8 cellular contexts compared by ENCODE assay signal in the genomic region with DNA sequence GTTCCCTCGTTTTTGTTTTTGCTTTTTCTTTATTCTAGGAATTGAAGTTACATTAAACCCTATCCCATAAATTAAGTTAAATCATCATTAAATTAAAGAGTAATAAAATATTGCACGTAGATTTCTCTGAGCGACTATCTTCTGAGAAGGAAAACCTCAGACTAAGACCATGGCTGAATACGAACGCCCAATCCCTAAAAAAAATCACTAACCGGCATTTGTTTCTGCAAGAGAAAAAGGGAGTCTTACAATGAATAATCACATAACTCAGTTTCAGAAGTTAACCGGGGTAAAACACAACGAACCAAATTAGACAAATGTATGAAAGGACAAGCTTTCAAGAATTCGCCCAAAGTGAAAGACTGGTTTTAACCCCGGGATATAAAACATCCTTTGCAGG. TPM values are rescaled to one million over a fixed set of nuclear protein-coding genes. Genes with fewer than 3 reads are reported as not detected.
A peak's percentile ranks its signal among the peaks of the same experiment; 100 is the strongest.
DNase-seq lines count a peak whose midpoint lies in the region; ATAC-seq and TF ChIP-seq lines count a peak whose summit lies in the region.

No MANE protein-coding gene starts in this region.

- H3K27me3 Mint-ChIP-seq in endothelial cell (ENCODE audit: unreplicated experiment) = peaks cover 14% of the 10 kb centered on the region

- H3K9me3 Mint-ChIP-seq in endothelial cell (ENCODE audit: unreplicated experiment) = no peaks in the 10 kb centered on the region

- H3K27ac Mint-ChIP-seq in endothelial cell (ENCODE audit: unreplicated experiment) = peak overlapping the region; percentile 82

- peaks cover 18% of the 10 kb centered on the region for H3K4me1 Mint-ChIP-seq in endothelial cell (ENCODE audit: unreplicated experiment)

- DNase-seq in DMS 273 (lab: John Stamatoyannopoulos, UW; ENCODE audit: unreplicated experiment) = peak; percentile 29
- no peak for DNase-seq in DMS 273 treated with DMSO at 0.1 percent for 48 hours (lab: John Stamatoyannopoulos, UW)
- peak; percentile 27 for DNase-seq in NCI-H774 (lab: John Stamatoyannopoulos, UW)
- DNase-seq in endothelial cell (ENCODE audit: low spot score) = no peak
- DNase-seq in retina = peak; percentile 44
- DNase-seq in HPDE6-E6E7 (ENCODE audit: extremely low spot score) = no peak

- peak overlapping the region; percentile 97 for H3K4me3 Mint-ChIP-seq in endothelial cell (ENCODE audit: unreplicated experiment)

- no peak for TF ChIP-seq CTCF in endothelial cell (IDR thresholded peaks at IDR 0.05; ENCODE audit: unreplicated experiment)

- ATAC-seq in HG02973 (IDR thresholded peaks at IDR 0.05; ENCODE audit: unreplicated experiment) (no peak), GM19351 (IDR thresholded peaks at IDR 0.05; ENCODE audit: unreplicated experiment) (no peak)

- H3K36me3 Mint-ChIP-seq in endothelial cell (ENCODE audit: low read depth, unreplicated experiment) = peaks cover 5% of the 10 kb centered on the region

RNA-seq across cellular contexts. Expression of gene PIK3R3, which starts 1.3 kb away (rescaled TPM):
- 38.1 TPM for total RNA-seq in endothelial cell (ENCODE audit: unreplicated experiment)

RNA-seq across cellular contexts. Expression of gene TSPAN1, which starts 43.8 kb away (rescaled TPM):
- total RNA-seq in endothelial cell (ENCODE audit: unreplicated experiment) = 1.1 TPM

RNA-seq across cellular contexts. Expression of gene P3R3URF, which starts 45.2 kb away (rescaled TPM):
- total RNA-seq in endothelial cell (ENCODE audit: unreplicated experiment) = not detected

Comparison
In these comparisons a context has a peak if more than half of its experiments do, and no peak if none do; other contexts are left out.
1. DNase-seq: peak in DMS 273 (single experiment), NCI-H774 (single experiment) and retina (single experiment); none in DMS 273 treated with DMSO at 0.1 percent for 48 hours (single experiment), endothelial cell (single experiment) and HPDE6-E6E7 (single experiment).